ENCODE assay signal across 10 cellular contexts in the genomic region with DNA sequence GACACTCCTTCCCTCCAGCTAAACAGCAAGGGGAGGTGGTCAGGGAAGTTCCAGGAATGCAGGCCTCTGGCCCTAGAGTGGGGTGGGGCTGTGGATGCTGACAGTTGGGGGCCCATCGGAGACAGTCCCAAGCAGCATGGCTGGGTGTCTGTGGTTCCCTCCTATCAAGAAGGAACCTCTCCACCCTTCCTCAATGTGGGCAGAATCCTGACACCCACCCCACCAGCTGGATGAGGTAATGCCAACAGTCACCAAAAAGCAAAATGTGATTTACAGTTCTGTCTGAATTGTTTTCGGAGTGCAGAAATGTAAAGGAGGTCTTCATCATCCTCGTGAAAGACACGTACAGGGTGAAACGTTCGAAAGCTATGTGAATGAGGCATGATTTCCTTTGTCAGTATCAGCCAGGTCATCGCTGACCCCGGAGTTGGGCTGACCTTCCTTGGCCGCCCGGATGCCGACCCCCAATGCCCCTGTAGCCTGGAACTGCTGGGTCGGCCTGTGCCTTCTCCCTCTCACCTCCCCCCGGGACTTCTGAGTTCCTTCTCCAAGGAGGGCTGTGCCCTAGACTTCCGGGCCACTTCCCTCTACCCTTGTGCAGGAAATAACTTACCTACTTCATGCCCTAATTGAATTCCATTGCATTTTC. TPM values are rescaled to one million over a fixed set of nuclear protein-coding genes. Genes with fewer than 3 reads are reported as not detected.
DNase-seq lines count a peak whose midpoint lies in the region; ATAC-seq, FAIRE-seq and TF ChIP-seq lines count a peak whose summit lies in the region.
"Had no signal": no experiment of that assay in that cellular context is flagged by ENCODE, and none has a peak within 500 bp of the region (broad histone marks: within the 10 kb centered on the region; RNA-seq: fewer than 3 reads in every experiment).

No MANE protein-coding gene starts in this region.

- H4K20me1 ChIP-seq in Karpas-422 (ENCODE audit: insufficient read depth, low read depth, low read length) = peaks cover 22% of the 10 kb centered on the region; the same call in 1 of the 2 replicates

- H3K9me3 Mint-ChIP-seq in endothelial cell (ENCODE audit: unreplicated experiment) (no peaks in the 10 kb centered on the region), nephron (no peaks in the 10 kb centered on the region)

- peaks cover 62% of the 10 kb centered on the region for H3K4me1 Mint-ChIP-seq in endothelial cell (ENCODE audit: unreplicated experiment)
- peaks cover 47% of the 10 kb centered on the region for H3K4me1 Mint-ChIP-seq in nephron

- DNase-seq in A172 (ENCODE audit: low spot score) = peak; percentile 55
- DNase-seq in Karpas-422 = no peak
- DNase-seq in endothelial cell (ENCODE audit: low spot score) = peak; percentile 49
- DNase-seq in stimulated activated naive CD4-positive, alpha-beta T cell (lab: John Stamatoyannopoulos, UW) = no peak
- DNase-seq in kidney = no peak
- DNase-seq: erythroblast, NCI-H187 had no signal

- no peaks in the 10 kb centered on the region for H3K27me3 ChIP-seq in Karpas-422 (ENCODE audit: low read length)

- H3K9ac ChIP-seq in Karpas-422 (ENCODE audit: low read length) (no peak overlapping the region), kidney (ENCODE audit: low read length in 2 of 2) (no peak overlapping the region)

- H3K4me2 ChIP-seq in Karpas-422 (ENCODE audit: low read depth, low read length, poor library complexity, severe bottlenecking) = no peak overlapping the region

- H3K36me3 ChIP-seq in Karpas-422 (ENCODE audit: insufficient read depth, low read length) = no peaks in the 10 kb centered on the region
- peaks cover 3% of the 10 kb centered on the region in 2 donors for H3K36me3 ChIP-seq in kidney (ENCODE audit: control insufficient read depth in 1 of 2, insufficient read depth in 2 of 2, low read length in 2 of 2)

- ATAC-seq in GM21360 (IDR thresholded peaks at IDR 0.05; ENCODE audit: unreplicated experiment) (no peak), HG03135 (IDR thresholded peaks at IDR 0.05; ENCODE audit: unreplicated experiment) (no peak)

- intact Hi-C loops in kidney (cut with DNase I) = no loop called here

- H3K27me3 Mint-ChIP-seq in endothelial cell (ENCODE audit: unreplicated experiment) = peaks cover 8% of the 10 kb centered on the region
- H3K27me3 Mint-ChIP-seq in nephron (ENCODE audit: low read depth) = no peaks in the 10 kb centered on the region

- H3K9me3 ChIP-seq in Karpas-422 (ENCODE audit: low read length) (no peaks in the 10 kb centered on the region), kidney (ENCODE audit: control insufficient read depth in 1 of 2, low read length in 2 of 2) (no peaks in the 10 kb centered on the region)

- peaks cover 15% of the 10 kb centered on the region for H3K36me3 Mint-ChIP-seq in endothelial cell (ENCODE audit: low read depth, unreplicated experiment)
- peaks cover 9% of the 10 kb centered on the region for H3K36me3 Mint-ChIP-seq in nephron (ENCODE audit: low read depth)

- H3K4me3 ChIP-seq in Karpas-422 (ENCODE audit: low read length) = no peak overlapping the region
- H3K4me3 ChIP-seq in kidney (ENCODE audit: low read length in 2 of 2) = no peak overlapping the region

- H3K9me2 ChIP-seq in Karpas-422 (replicated peaks; ENCODE audit: insufficient read depth, low read length) = no peaks in the 10 kb centered on the region

- H3K4me3 Mint-ChIP-seq in endothelial cell (ENCODE audit: unreplicated experiment) = peak overlapping the region; percentile 87
- peak overlapping the region; percentile 9 to 47 (median 15) for H3K4me3 Mint-ChIP-seq in nephron

- H3K4me1 ChIP-seq in Karpas-422 (ENCODE audit: low read length) (peaks cover 21% of the 10 kb centered on the region), kidney (ENCODE audit: control insufficient read depth in 1 of 2, insufficient read depth in 1 of 2, low read depth in 1 of 2, low read length in 2 of 2) (peaks cover 9 to 16% of the 10 kb centered on the region in 2 donors)

- TF ChIP-seq CTCF in endothelial cell (IDR thresholded peaks at IDR 0.05; ENCODE audit: unreplicated experiment) = no peak
- TF ChIP-seq CTCF in nephron (IDR thresholded peaks at IDR 0.05; ENCODE audit: unreplicated experiment in 3 of 3) = no peak
- TF ChIP-seq CTCF in kidney (IDR thresholded peaks at IDR 0.05; ENCODE audit: borderline replicate concordance, extremely low read depth, insufficient read depth) = no peak

- FAIRE-seq in kidney (lab: Jason Lieb, UNC) = no peak

- peak overlapping the region; percentile 53; the same call in 1 of the 2 replicates for H3K27ac ChIP-seq in Karpas-422 (ENCODE audit: low read length)
- H3K27ac ChIP-seq in kidney (ENCODE audit: low read depth in 2 of 2, low read length in 2 of 2) = peak overlapping the region in 1 of 2 donors; percentile 60

- peaks cover 96% of the 10 kb centered on the region for H3K79me2 ChIP-seq in Karpas-422 (ENCODE audit: low read length)

- H2AFZ ChIP-seq in Karpas-422 (ENCODE audit: low read length) = no peak overlapping the region

- H3K27ac Mint-ChIP-seq in endothelial cell (ENCODE audit: unreplicated experiment) = peak overlapping the region; percentile 99
- H3K27ac Mint-ChIP-seq in nephron = peak overlapping the region; percentile 60 to 83 (median 80)

RNA-seq across cellular contexts. Expression of a gene that starts 24.4 kb away (rescaled TPM):
- 8.3 and 16.6 TPM in 2 replicates for total RNA-seq in A172 (2014; rRNA removed; shearing (Covaris generic))
- 20.3 and 23.8 TPM in 2 replicates for total RNA-seq in Karpas-422 (2014; rRNA removed; shearing (Covaris generic); ENCODE audit: low replicate concordance)
- total RNA-seq in endothelial cell (ENCODE audit: unreplicated experiment) (73.8 TPM), kidney (44.2 TPM)
- 3.9 TPM for polyA plus RNA-seq in kidney (ENCODE audit: insufficient read depth, low read depth, low replicate concordance)

Comparison
In these comparisons a context has a peak if more than half of its experiments do, and no peak if none do; other contexts are left out.
1. DNase-seq: peak in A172 (single experiment) and endothelial cell (single experiment); none in Karpas-422 (single experiment), stimulated activated naive CD4-positive, alpha-beta T cell (0 of 6) and kidney (single experiment).